Comparison of ENCODE assay signal across 1 cellular context in the genomic region with DNA sequence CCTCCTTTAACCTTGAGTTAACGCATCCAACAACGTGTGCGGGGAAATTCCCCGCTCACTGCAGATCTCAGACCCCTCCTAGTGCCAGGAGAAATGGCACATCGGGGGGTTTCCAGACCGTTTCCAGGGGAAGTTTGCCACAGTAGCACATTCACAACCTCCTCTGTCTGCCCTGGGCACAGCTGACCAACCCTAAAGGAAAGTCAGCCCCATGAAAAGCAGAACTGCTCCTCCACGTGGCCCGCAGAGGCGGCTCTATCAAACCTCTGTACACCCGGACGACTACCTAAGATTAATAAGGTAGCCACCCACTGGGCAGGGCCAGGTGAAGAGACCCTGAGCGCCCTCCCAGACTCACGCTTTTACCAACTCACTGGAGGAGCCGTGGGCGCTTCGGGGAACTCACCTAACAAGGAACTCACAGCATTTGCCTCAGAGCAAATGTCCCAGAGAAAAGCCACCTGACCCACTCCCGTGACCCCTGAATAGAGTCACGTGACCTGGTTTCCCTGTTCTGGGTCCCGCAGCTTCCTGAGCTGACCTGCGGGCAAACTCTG.
TF ChIP-seq lines count a peak whose summit lies in the region.

No MANE protein-coding gene starts in this region.

TF ChIP-seq in GM12878, 131 proteins besides CTCF, POLR2A, EP300 and RAD21 (continued from another document):
- TF ChIP-seq, protein P1, sequence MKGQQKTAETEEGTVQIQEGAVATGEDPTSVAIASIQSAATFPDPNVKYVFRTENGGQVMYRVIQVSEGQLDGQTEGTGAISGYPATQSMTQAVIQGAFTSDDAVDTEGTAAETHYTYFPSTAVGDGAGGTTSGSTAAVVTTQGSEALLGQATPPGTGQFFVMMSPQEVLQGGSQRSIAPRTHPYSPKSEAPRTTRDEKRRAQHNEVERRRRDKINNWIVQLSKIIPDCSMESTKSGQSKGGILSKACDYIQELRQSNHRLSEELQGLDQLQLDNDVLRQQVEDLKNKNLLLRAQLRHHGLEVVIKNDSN (IDR thresholded peaks at IDR 0.05; ENCODE audit: borderline replicate concordance, extremely low read length, insufficient read depth, low read depth, low read length), result peak; percentile 88
- peak; percentile 60; the same call in 1 of the 2 replicates for TF ChIP-seq MTA2 (IDR thresholded peaks at IDR 0.05; ENCODE audit: low read depth)
TF ChIP-seq in GM12878: peak in this region for 49.
